Comparison of ENCODE assay signal across 1 cellular context in genomic region chr3:106119691-106120090, GRCh38.
TF ChIP-seq lines count a peak whose summit lies in the region.

No MANE protein-coding gene starts in this region.

TF ChIP-seq in GM23338, 12 proteins besides CTCF, POLR2A, EP300 and RAD21 (continued from another document):
- TF ChIP-seq JUNB (IDR thresholded peaks at IDR 0.05; ENCODE audit: unreplicated experiment) (no peak), NANOG (IDR thresholded peaks at IDR 0.05; ENCODE audit: borderline replicate concordance) (no peak), STAT1 (IDR thresholded peaks at IDR 0.05; ENCODE audit: unreplicated experiment) (no peak), EZH2phosphoT487 (IDR thresholded peaks at IDR 0.05; ENCODE audit: unreplicated experiment) (no peak), CREB1 (CRISPR knock-in tag; IDR thresholded peaks at IDR 0.05; ENCODE audit: low read depth) (no peak), EZH2 (IDR thresholded peaks at IDR 0.05; ENCODE audit: low read depth, unreplicated experiment) (no peak)
